ENCODE assay signal across 24 cellular contexts in the genomic region with DNA sequence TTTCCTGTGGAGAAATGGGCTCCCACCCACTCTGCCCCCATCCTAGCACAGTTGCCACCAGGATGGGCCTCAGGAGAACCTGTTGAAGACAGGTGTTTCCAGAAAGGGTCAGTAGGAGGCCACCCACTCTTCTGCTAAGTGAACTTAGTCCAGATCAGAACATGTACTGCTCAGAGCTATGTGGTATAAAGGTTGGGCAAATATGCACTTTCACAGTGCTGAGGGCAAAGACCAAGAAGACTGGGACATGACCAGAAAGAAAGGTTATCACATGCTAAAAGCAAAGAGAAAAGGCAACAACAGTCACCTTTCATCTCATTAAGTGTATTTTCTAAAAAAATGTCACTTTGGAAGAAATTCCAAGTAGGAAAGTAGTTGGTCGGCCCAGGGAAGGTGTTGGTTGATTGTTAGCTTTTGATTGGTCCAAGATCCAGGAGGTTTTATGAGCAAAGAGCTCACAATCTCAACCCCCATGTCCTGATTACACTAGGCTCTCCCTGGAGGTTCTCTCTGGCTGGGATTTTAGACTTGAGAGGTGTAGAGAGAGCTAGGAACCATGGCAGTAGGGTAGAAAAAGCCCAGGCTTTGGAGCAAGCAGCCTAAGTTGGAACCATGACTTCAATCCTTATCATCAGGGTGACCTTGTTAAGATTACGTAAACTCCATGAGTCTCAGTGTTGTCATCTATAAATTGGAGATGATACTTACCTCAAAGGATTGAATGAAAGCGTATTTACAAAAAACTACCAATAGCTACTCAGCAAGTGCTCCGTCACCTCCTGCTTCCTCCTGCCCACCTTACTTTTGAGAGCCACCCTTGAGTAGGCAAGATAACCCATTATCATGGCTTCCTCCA.
A peak's percentile ranks its signal among the peaks of the same experiment; 100 is the strongest.
DNase-seq lines count a peak whose midpoint lies in the region; ATAC-seq, FAIRE-seq and TF ChIP-seq lines count a peak whose summit lies in the region.
"Had no signal": no experiment of that assay in that cellular context is flagged by ENCODE, and none has a peak within 500 bp of the region (broad histone marks: within the 10 kb centered on the region; RNA-seq: fewer than 3 reads in every experiment).

No MANE protein-coding gene starts in this region.

- no peaks in the 10 kb centered on the region for H3K9me3 ChIP-seq in heart right ventricle
- no peaks in the 10 kb centered on the region for H3K9me3 ChIP-seq in keratinocyte (ENCODE audit: control insufficient read depth, low read depth, low read length)
- no peaks in the 10 kb centered on the region for H3K9me3 ChIP-seq in sigmoid colon
- H3K9me3 ChIP-seq: ascending aorta had no signal

- FAIRE-seq in keratinocyte (lab: Jason Lieb, UNC) = peak; percentile 17

- H3K27me3 ChIP-seq in heart right ventricle = no peaks in the 10 kb centered on the region
- no peaks in the 10 kb centered on the region for H3K27me3 ChIP-seq in keratinocyte (ENCODE audit: control insufficient read depth, extremely low read depth, insufficient read depth, low read length)
- no peaks in the 10 kb centered on the region for H3K27me3 ChIP-seq in sigmoid colon
- H3K27me3 ChIP-seq: ascending aorta had no signal

- no peak overlapping the region for H3K4me2 ChIP-seq in keratinocyte (ENCODE audit: control insufficient read depth, extremely low read depth, insufficient read depth, low read depth, low read length)

- H3K4me3 ChIP-seq in heart right ventricle (no peak overlapping the region), keratinocyte (ENCODE audit: control insufficient read depth in 2 of 3, extremely low read depth in 1 of 3, insufficient read depth in 2 of 3, low read depth in 1 of 3, low read length in 3 of 3) (no peak overlapping the region), sigmoid colon (no peak overlapping the region)
- H3K4me3 ChIP-seq: ascending aorta, GM12878 had no signal

- intact Hi-C loops in heart right ventricle (cut with DNase I) = loop anchor here in 2 of 10 donors (10.0 kb wide), 1 partner anchor 144 kb away; no protein-coding TSS in a partner anchor
- intact Hi-C loops in Right ventricle myocardium inferior (cut with DNase I) = no loop called here
- intact Hi-C loops in sigmoid colon (cut with DNase I) = no loop called here

- H3K27ac ChIP-seq in heart right ventricle = peak overlapping the region in 7 of 10 donors; percentile 22 to 73 (median 49)
- H3K27ac ChIP-seq in keratinocyte (ENCODE audit: control insufficient read depth, insufficient read depth, low read length) = no peak overlapping the region
- H3K27ac ChIP-seq in sigmoid colon = peak overlapping the region; percentile 75 to 82 (median 78)
- H3K27ac ChIP-seq: 22Rv1 had no signal

- dilution Hi-C loops in keratinocyte (cut with MboI; ENCODE audit: extremely low pct_ligation_motif_present, low sequenced_read_pairs) = no loop called here

- TF ChIP-seq CTCF in heart right ventricle (IDR thresholded peaks at IDR 0.05) = no peak
- no peak for TF ChIP-seq CTCF in keratinocyte (optimal IDR thresholded peaks at IDR 0.05 in 1 of 3, IDR thresholded peaks at IDR 0.05 in 1 of 3, conservative IDR thresholded peaks at IDR 0.05 in 1 of 3; ENCODE audit: extremely low read depth in 1 of 3, insufficient read depth in 2 of 3, low read length in 3 of 3)
- no peak for TF ChIP-seq CTCF in sigmoid colon (IDR thresholded peaks at IDR 0.05)

- no peak for TF ChIP-seq POLR2A in sigmoid colon (IDR thresholded peaks at IDR 0.05)

- no peaks in the 10 kb centered on the region for H4K20me1 ChIP-seq in keratinocyte (ENCODE audit: control insufficient read depth, extremely low read depth, insufficient read depth, low read length)

- no peak overlapping the region for H2AFZ ChIP-seq in keratinocyte (ENCODE audit: control insufficient read depth, low read length)

- no peak for ATAC-seq in heart right ventricle
- no peak for ATAC-seq in Right ventricle myocardium inferior
- ATAC-seq in HG03432 (IDR thresholded peaks at IDR 0.05; ENCODE audit: unreplicated experiment) = no peak
- ATAC-seq in HG02970 (IDR thresholded peaks at IDR 0.05; ENCODE audit: low FRiP score, unreplicated experiment) = no peak
- no peak for ATAC-seq in GM21447 (IDR thresholded peaks at IDR 0.05; ENCODE audit: unreplicated experiment)
- ATAC-seq: activated T-cell treated with anti-CD3 and anti-CD28 coated beads, Interleukin-2, amount 50 U/mL, for 4 hours; GM12878 had no signal

- TF ChIP-seq EP300 in sigmoid colon (IDR thresholded peaks at IDR 0.05) = no peak

- no peaks in the 10 kb centered on the region for H3K79me2 ChIP-seq in keratinocyte (ENCODE audit: control insufficient read depth, insufficient read depth, low read length)

- H3K4me1 ChIP-seq in heart right ventricle = peaks cover 4 to 46% (median 20%) of the 10 kb centered on the region in 9 donors
- H3K4me1 ChIP-seq in keratinocyte (ENCODE audit: control insufficient read depth, extremely low read depth, insufficient read depth, low read length) = peaks cover 19% of the 10 kb centered on the region
- H3K4me1 ChIP-seq in sigmoid colon = peaks cover 0 to 28% (median 21%) of the 10 kb centered on the region in 4 donors

- H3K36me3 ChIP-seq in heart right ventricle (no peaks in the 10 kb centered on the region), keratinocyte (ENCODE audit: control insufficient read depth in 2 of 2, extremely low read depth in 1 of 2, insufficient read depth in 2 of 2, low read length in 2 of 2) (no peaks in the 10 kb centered on the region), sigmoid colon (no peaks in the 10 kb centered on the region)
- H3K36me3 ChIP-seq: ascending aorta had no signal

- no peak overlapping the region for H3K9ac ChIP-seq in keratinocyte (ENCODE audit: control insufficient read depth, extremely low read depth, insufficient read depth, low read length)

- no peaks in the 10 kb centered on the region for H3K9me1 ChIP-seq in keratinocyte (ENCODE audit: control insufficient read depth, extremely low read depth, insufficient read depth, low read length)

- no peak for DNase-seq in heart right ventricle
- DNase-seq in Right ventricle myocardium inferior (ENCODE audit: missing footprints) = no peak
- DNase-seq in keratinocyte (ENCODE audit: low read depth, low spot score) = no peak
- DNase-seq in sigmoid colon = no peak
- DNase-seq in Ammon's horn (ENCODE audit: low spot score) = no peak
- DNase-seq: activated CD8-positive, alpha-beta memory T cell treated with anti-CD3 and anti-CD28 coated beads for 24 hours; activated naive CD4-positive, alpha-beta T cell treated with anti-CD3 and anti-CD28 coated beads, Interleukin-2, amount 50 U/mL, for 16 hours; activated T-cell treated with anti-CD3 and anti-CD28 coated beads, Interleukin-2, amount 50 U/mL, for 4 hours; AML-193; cerebellar nuclear complex; DMS79; effector CD4-positive, alpha-beta T cell; glutamatergic neuron; immature natural killer cell; NCI-H1694; NCI-H2171 treated with DMSO at 0.1 percent for 48 hours; NCI-H526 treated with DMSO at 0.1 percent for 48 hours; right cardiac atrium had no signal

- WGBS in heart right ventricle, 2 donors = 91 to 97% methylated on average over 4 of the region's 4 CpGs
- 88 to 89% methylated on average over 4 of the region's 4 CpGs for WGBS in sigmoid colon, 2 donors
